19 cellular contexts compared by ENCODE assay signal in the genomic region with DNA sequence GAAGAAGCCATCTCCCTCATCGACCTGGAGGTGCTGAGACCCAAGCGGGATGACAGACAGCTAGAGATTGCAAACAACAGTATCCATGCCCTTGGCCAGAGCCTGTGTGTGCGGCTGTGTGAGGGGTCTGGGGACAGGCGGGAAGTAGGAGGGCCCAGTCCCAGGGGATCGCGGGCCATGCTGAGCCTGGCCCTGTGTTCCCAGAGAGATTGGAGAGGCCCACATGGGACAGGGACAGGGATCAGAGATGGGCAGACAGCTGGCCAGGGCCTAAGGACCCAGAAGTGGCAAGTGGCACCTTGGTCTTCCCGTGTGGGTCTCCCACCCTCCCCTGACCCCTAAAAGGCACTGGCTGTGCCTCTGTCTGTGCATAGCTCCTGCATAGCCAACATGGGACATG. TPM values are rescaled to one million over a fixed set of nuclear protein-coding genes. Genes with fewer than 3 reads are reported as not detected.
DNase-seq lines count a peak whose midpoint lies in the region; ATAC-seq and TF ChIP-seq lines count a peak whose summit lies in the region.
"Had no signal": no experiment of that assay in that cellular context is flagged by ENCODE, and none has a peak within 500 bp of the region (broad histone marks: within the 10 kb centered on the region; RNA-seq: fewer than 3 reads in every experiment).

No MANE protein-coding gene starts in this region.

- H3K36me3 Mint-ChIP-seq in WTC11: no peaks in the 10 kb centered on the region; the same call in 1 of the 2 replicates
- H3K36me3 Mint-ChIP-seq in central memory CD8-positive, alpha-beta T cell (ENCODE audit: insufficient read depth): no peaks in the 10 kb centered on the region
- H3K36me3 Mint-ChIP-seq in progenitor cell of endocrine pancreas (ENCODE audit: insufficient read depth): peaks cover 4% of the 10 kb centered on the region

- no peaks in the 10 kb centered on the region for H3K36me3 ChIP-seq in Peyer's patch

- peak overlapping the region; percentile 23; the same call in 1 of the 2 replicates for H3K27ac Mint-ChIP-seq in WTC11
- peak overlapping the region; percentile 61 for H3K27ac Mint-ChIP-seq in central memory CD8-positive, alpha-beta T cell (ENCODE audit: low read depth)
- H3K27ac Mint-ChIP-seq in progenitor cell of endocrine pancreas: peak overlapping the region; percentile 77

- no peaks in the 10 kb centered on the region for H3K4me1 ChIP-seq in Peyer's patch
- H3K4me1 ChIP-seq: A549 had no signal

- no peak for ATAC-seq in WTC11
- ATAC-seq in central memory CD8-positive, alpha-beta T cell (replicated peaks; ENCODE audit: extremely low read depth, poor library complexity, severe bottlenecking): no peak
- no peak for ATAC-seq in GM18870 (IDR thresholded peaks at IDR 0.05; ENCODE audit: unreplicated experiment)
- ATAC-seq: A549, GM12878 had no signal

- H3K4me3 ChIP-seq in Peyer's patch: no peak overlapping the region
- H3K4me3 ChIP-seq: A549, GM12878 had no signal

- H3K9me3 ChIP-seq in Peyer's patch: no peaks in the 10 kb centered on the region
- H3K9me3 ChIP-seq: A549 had no signal

- H3K27me3 Mint-ChIP-seq in WTC11 (ENCODE audit: low read depth) (no peaks in the 10 kb centered on the region), progenitor cell of endocrine pancreas (no peaks in the 10 kb centered on the region)
- no peaks in the 10 kb centered on the region for H3K27me3 Mint-ChIP-seq in central memory CD8-positive, alpha-beta T cell
- H3K27me3 Mint-ChIP-seq: CD4-positive, alpha-beta memory T cell had no signal

- H3K27ac ChIP-seq in Peyer's patch: no peak overlapping the region
- H3K27ac ChIP-seq: A549, C4-2B had no signal

- no peaks in the 10 kb centered on the region for H3K27me3 ChIP-seq in Peyer's patch

- H3K9me3 Mint-ChIP-seq in WTC11 (no peaks in the 10 kb centered on the region), progenitor cell of endocrine pancreas (ENCODE audit: low read depth) (no peaks in the 10 kb centered on the region)
- H3K9me3 Mint-ChIP-seq in central memory CD8-positive, alpha-beta T cell: no peaks in the 10 kb centered on the region
- H3K9me3 Mint-ChIP-seq: CD4-positive, alpha-beta memory T cell had no signal

- no peak for TF ChIP-seq POLR2A in Peyer's patch (IDR thresholded peaks at IDR 0.05)

- POLR2A ChIA-PET in WTC11 (lab: Charles Lee): no interaction called here

- H3K4me3 Mint-ChIP-seq in WTC11 (no peak overlapping the region), progenitor cell of endocrine pancreas (ENCODE audit: low read depth) (no peak overlapping the region)
- H3K4me3 Mint-ChIP-seq in central memory CD8-positive, alpha-beta T cell: no peak overlapping the region
- H3K4me3 Mint-ChIP-seq: CD4-positive, alpha-beta memory T cell had no signal

- H3K4me1 Mint-ChIP-seq in WTC11 (0 out of 2 replicates have a peak, but pooled peaks cover 2% of the 10 kb centered on the region), progenitor cell of endocrine pancreas (ENCODE audit: low read depth) (no peaks in the 10 kb centered on the region)
- peaks cover 9% of the 10 kb centered on the region for H3K4me1 Mint-ChIP-seq in central memory CD8-positive, alpha-beta T cell

- no peak for DNase-seq in WTC11 (ENCODE audit: low spot score)
- no peak for DNase-seq in central memory CD8-positive, alpha-beta T cell (ENCODE audit: low spot score in 2 of 2)
- no peak for DNase-seq in progenitor cell of endocrine pancreas (ENCODE audit: low spot score, unreplicated experiment)
- DNase-seq in MV-4-11 (lab: John Stamatoyannopoulos, UW): no peak
- no peak for DNase-seq in Peyer's patch
- DNase-seq: AML-193; Calu3; CD4-positive, alpha-beta memory T cell; DMS 273 treated with DMSO at 0.1 percent for 48 hours; DMS53; EL; HCEC 1CT had no signal

- TF ChIP-seq CTCF in WTC11 (IDR thresholded peaks at IDR 0.05) (no peak), progenitor cell of endocrine pancreas (IDR thresholded peaks at IDR 0.05; ENCODE audit: unreplicated experiment) (no peak), Peyer's patch (IDR thresholded peaks at IDR 0.05) (no peak)

- CTCF ChIA-PET in WTC11 (lab: Charles Lee): interaction anchor here (1.2 kb wide), 1 partner anchor 27 kb away, joined by 3 read pairs; no protein-coding TSS in a partner anchor

TF ChIP-seq in WTC11, 78 proteins besides CTCF, POLR2A, EP300 and RAD21:
- no peak for TF ChIP-seq KAT7 (CRISPR knock-in tag; IDR thresholded peaks at IDR 0.05; ENCODE audit: borderline replicate concordance)
- TF ChIP-seq ZNF232 (CRISPR knock-in tag; IDR thresholded peaks at IDR 0.05): no peak
- TF ChIP-seq, protein P1, sequence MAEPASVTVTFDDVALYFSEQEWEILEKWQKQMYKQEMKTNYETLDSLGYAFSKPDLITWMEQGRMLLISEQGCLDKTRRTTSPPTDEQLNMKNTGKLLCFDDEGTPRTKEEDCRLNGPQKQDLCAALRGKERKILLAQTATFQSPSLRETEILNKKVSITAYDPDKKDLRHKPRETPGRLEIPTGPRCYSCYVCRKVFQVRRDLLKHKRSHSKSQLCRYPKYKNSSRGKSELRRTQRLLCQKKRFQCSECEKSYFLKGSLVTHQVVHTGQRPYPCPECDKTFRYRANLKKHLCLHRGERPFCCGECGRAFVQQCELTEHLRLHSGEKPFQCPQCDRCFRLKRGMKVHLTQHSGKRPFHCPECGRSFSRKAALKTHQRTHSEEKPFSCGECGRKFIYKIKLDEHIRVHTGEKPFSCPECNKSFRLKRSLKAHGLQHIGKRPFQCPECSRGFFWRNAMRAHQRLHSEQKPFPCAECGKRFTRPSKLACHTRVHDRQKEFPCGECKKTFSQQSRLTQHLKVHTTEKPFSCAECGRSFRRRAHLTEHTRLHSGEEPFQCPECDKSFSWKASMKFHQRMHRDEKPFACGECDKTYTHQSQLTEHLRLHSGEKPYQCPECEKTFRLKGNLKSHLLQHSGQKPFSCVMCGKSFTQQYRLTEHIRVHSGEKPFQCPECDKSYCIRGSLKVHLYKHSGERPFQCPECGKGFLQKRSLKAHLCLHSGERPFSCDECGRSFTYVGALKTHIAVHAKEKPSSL (CRISPR knock-in tag; conservative IDR thresholded peaks at IDR 0.05): no peak
- TF ChIP-seq SP1 (CRISPR knock-in tag; conservative IDR thresholded peaks at IDR 0.05): no peak
- TF ChIP-seq CBFB (CRISPR knock-in tag; IDR thresholded peaks at IDR 0.05; ENCODE audit: low read depth): no peak
- TF ChIP-seq ZNF263 (CRISPR knock-in tag; IDR thresholded peaks at IDR 0.05; ENCODE audit: low read depth): no peak
- TF ChIP-seq CREM (CRISPR knock-in tag; IDR thresholded peaks at IDR 0.05): no peak
- TF ChIP-seq, protein P2, sequence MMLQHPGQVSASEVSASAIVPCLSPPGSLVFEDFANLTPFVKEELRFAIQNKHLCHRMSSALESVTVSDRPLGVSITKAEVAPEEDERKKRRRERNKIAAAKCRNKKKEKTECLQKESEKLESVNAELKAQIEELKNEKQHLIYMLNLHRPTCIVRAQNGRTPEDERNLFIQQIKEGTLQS (CRISPR knock-in tag; conservative IDR thresholded peaks at IDR 0.05): no peak
- TF ChIP-seq, protein P3, sequence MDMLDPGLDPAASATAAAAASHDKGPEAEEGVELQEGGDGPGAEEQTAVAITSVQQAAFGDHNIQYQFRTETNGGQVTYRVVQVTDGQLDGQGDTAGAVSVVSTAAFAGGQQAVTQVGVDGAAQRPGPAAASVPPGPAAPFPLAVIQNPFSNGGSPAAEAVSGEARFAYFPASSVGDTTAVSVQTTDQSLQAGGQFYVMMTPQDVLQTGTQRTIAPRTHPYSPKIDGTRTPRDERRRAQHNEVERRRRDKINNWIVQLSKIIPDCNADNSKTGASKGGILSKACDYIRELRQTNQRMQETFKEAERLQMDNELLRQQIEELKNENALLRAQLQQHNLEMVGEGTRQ (CRISPR knock-in tag; IDR thresholded peaks at IDR 0.05): no peak
TF ChIP-seq in WTC11: peak in this region for 0.

RNA-seq across cellular contexts. Expression of a gene that starts 10.9 kb away (rescaled TPM):
- total RNA-seq in WTC11 (2021) (not detected in 3 replicates), progenitor cell of endocrine pancreas (0.10 TPM in 1 of 2 replicates, not detected in the other), Peyer's patch (not detected)
- total RNA-seq: Calu3; CD4-positive, alpha-beta memory T cell; G401; GM12878; H1; HT-29 had no signal

RNA-seq across cellular contexts. Expression of a gene that starts 25.5 kb away (rescaled TPM):
- total RNA-seq in WTC11 (2021) (not detected in 3 replicates), progenitor cell of endocrine pancreas (not detected in 2 replicates), Peyer's patch (not detected)
- total RNA-seq: Calu3; CD4-positive, alpha-beta memory T cell; G401; GM12878; H1; HT-29 had no signal

Comparison
In these comparisons a context has a peak if more than half of its experiments do, and no peak if none do; other contexts are left out.
1. H3K27ac Mint-ChIP-seq: peak in every context shown above with its lines; median percentile 77 in progenitor cell of endocrine pancreas; 61 in central memory CD8-positive, alpha-beta T cell; 23 in WTC11.